ENCODE assay signal across 34 cellular contexts in genomic region chr5:118965913-118966312, GRCh38.
"Had no signal": no experiment of that assay in that cellular context is flagged by ENCODE, and none has a peak within 500 bp of the region (broad histone marks: within the 10 kb centered on the region; RNA-seq: fewer than 3 reads in every experiment).

No MANE protein-coding gene starts in this region.

- H3K36me3 ChIP-seq: MG63 had no signal

- DNase-seq: Kasumi-1, MG63, MM.1S, MV-4-11, NCI-H1048, NCI-H1092, NCI-H1092 treated with DMSO at 0.1 percent for 48 hours, NCI-H1105, NCI-H1105 treated with DMSO at 0.1 percent for 48 hours, NCI-H1417, NCI-H1417 treated with DMSO at 0.1 percent for 48 hours, NCI-H1436, NCI-H1436 treated with DMSO at 0.1 percent for 48 hours, NCI-H146, NCI-H1694, NCI-H1694 treated with DMSO at 0.1 percent for 48 hours, NCI-H187, NCI-H187 treated with DMSO at 0.1 percent for 48 hours, NCI-H1930, NCI-H2029, NCI-H2029 treated with DMSO at 0.1 percent for 48 hours, NCI-H2081, NCI-H2081 treated with DMSO at 0.1 percent for 48 hours, NCI-H2171, NCI-H2171 treated with DMSO at 0.1 percent for 48 hours, NCI-H2227 treated with DMSO at 0.1 percent for 48 hours, NCI-H345, NCI-H446, NCI-H446 treated with DMSO at 0.1 percent for 48 hours, NCI-H510A, NCI-H510A treated with DMSO at 0.1 percent for 48 hours, NCI-H524 treated with DMSO at 0.1 percent for 48 hours, NCI-H526, NCI-H526 treated with DMSO at 0.1 percent for 48 hours had no signal

- H3K9me3 ChIP-seq: MG63 had no signal

- H3K4me3 ChIP-seq: MG63 had no signal
